ENCODE assay signal across 12 cellular contexts in genomic region chr1:28374297-28374696, GRCh38. TPM values are rescaled to one million over a fixed set of nuclear protein-coding genes. Genes with fewer than 3 reads are reported as not detected.
DNase-seq lines count a peak whose midpoint lies in the region; TF ChIP-seq lines count a peak whose summit lies in the region.
"Had no signal": no experiment of that assay in that cellular context is flagged by ENCODE, and none has a peak within 500 bp of the region (broad histone marks: within the 10 kb centered on the region; RNA-seq: fewer than 3 reads in every experiment).

No MANE protein-coding gene starts in this region.

- H2AFZ ChIP-seq in osteoblast (ENCODE audit: low read length) = no peak overlapping the region

- CTCF ChIA-PET in RWPE1 (lab: Yijun Ruan, JAX) = interaction anchor here (0.5 to 0.6 kb wide), 2 partner anchors 38 to 525 kb away, joined by 3 to 4 read pairs; no protein-coding TSS in a partner anchor

- H3K4me2 ChIP-seq in osteoblast (ENCODE audit: insufficient read depth, low read length) = peak overlapping the region; percentile 17

- H3K79me2 ChIP-seq in osteoblast (ENCODE audit: insufficient read depth, low read length) = peaks cover 66% of the 10 kb centered on the region

- H3K4me1 ChIP-seq in osteoblast (ENCODE audit: insufficient read depth, low read length) = peaks cover 23% of the 10 kb centered on the region

- POLR2A ChIA-PET in RWPE1 (lab: Yijun Ruan, JAX; ENCODE audit: low non-redundant PET) = no interaction called here

- DNase-seq in EL (peak; percentile 71), RWPE1 (ENCODE audit: low spot score) (peak; percentile 59), epithelial cell of prostate (ENCODE audit: low read depth, low spot score) (peak; percentile 60), osteoblast (ENCODE audit: insufficient read length, low spot score, missing footprints) (peak; percentile 58), SIG-M5 (lab: John Stamatoyannopoulos, UW) (no peak), dermis blood vessel endothelial cell (no peak), DMS153 treated with DMSO at 0.1 percent for 48 hours (lab: John Stamatoyannopoulos, UW; ENCODE audit: unreplicated experiment) (no peak), NCI-H510A treated with DMSO at 0.1 percent for 48 hours (lab: John Stamatoyannopoulos, UW) (no peak)
- DNase-seq: activated T-cell treated with anti-CD3 and anti-CD28 coated beads for 4 hours; effector memory CD8-positive, alpha-beta T cell; NCI-H1105 treated with DMSO at 0.1 percent for 48 hours had no signal

- no peaks in the 10 kb centered on the region for H3K27me3 ChIP-seq in osteoblast (ENCODE audit: insufficient read depth, low read length)
- H3K27me3 ChIP-seq: right atrium auricular region had no signal

- TF ChIP-seq CTCF in RWPE1 (conservative IDR thresholded peaks at IDR 0.05; ENCODE audit: low read depth) (no peak), osteoblast (IDR thresholded peaks at IDR 0.05; ENCODE audit: extremely low read depth, low read depth, low read length) (no peak)

- H4K20me1 ChIP-seq in osteoblast (ENCODE audit: insufficient read depth, low read length) = peaks cover 2% of the 10 kb centered on the region

- H3K4me3 ChIP-seq in osteoblast (ENCODE audit: insufficient read depth, low read length) = no peak overlapping the region
- H3K4me3 ChIP-seq: right atrium auricular region had no signal

- no peaks in the 10 kb centered on the region for H3K36me3 ChIP-seq in osteoblast (ENCODE audit: insufficient read depth, low read length)
- H3K36me3 ChIP-seq: right atrium auricular region had no signal

- no peaks in the 10 kb centered on the region for H3K9me3 ChIP-seq in osteoblast (ENCODE audit: low read depth, low read length)
- H3K9me3 ChIP-seq: right atrium auricular region had no signal

- no peak overlapping the region for H3K27ac ChIP-seq in RWPE1
- H3K27ac ChIP-seq in epithelial cell of prostate = peak overlapping the region; percentile 95
- H3K27ac ChIP-seq in osteoblast (ENCODE audit: low read depth, low read length) = peak overlapping the region; percentile 76
- H3K27ac ChIP-seq: right atrium auricular region had no signal

RNA-seq across cellular contexts. Expression of gene PHACTR4, which starts 4.8 kb away (rescaled TPM):
- total RNA-seq in osteoblast (12.7 and 14.7 TPM in 2 replicates), dermis blood vessel endothelial cell (12.6 and 28.5 TPM in 2 replicates)

RNA-seq across cellular contexts. Expression of gene MED18, which starts 45.5 kb away (rescaled TPM):
- total RNA-seq in osteoblast (14.7 and 19.5 TPM in 2 replicates), dermis blood vessel endothelial cell (25.5 and 28.5 TPM in 2 replicates)

Comparison
In these comparisons a context has a peak if more than half of its experiments do, and no peak if none do; other contexts are left out.
1. DNase-seq: peak in EL (single experiment), RWPE1 (single experiment), epithelial cell of prostate (single experiment) and osteoblast (single experiment); none in SIG-M5 (single experiment), dermis blood vessel endothelial cell (single experiment), DMS153 treated with DMSO at 0.1 percent for 48 hours (single experiment) and NCI-H510A treated with DMSO at 0.1 percent for 48 hours (single experiment).